Comparison of ENCODE assay signal across 19 cellular contexts in the genomic region with DNA sequence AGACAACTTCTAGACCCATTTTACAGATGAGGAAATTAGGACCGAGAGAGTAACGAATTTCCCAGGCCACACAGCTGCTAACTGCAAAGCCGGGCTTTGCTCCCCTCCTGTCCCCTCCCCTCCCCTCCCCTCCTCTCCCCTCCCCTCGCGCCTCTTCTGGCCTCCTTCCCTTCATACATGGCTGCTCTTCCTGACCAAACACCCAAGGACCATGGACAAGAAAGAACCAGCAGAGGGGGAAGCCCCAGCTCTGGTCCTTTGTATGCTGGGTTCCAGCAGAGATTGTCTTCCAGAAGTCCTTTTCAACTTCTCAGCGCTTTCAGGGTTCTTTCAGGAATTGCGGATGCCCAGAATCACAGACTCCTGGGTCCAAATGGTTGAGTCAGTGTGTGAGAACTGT. TPM values are rescaled to one million over a fixed set of nuclear protein-coding genes. Genes with fewer than 3 reads are reported as not detected.
A peak's percentile ranks its signal among the peaks of the same experiment; 100 is the strongest.
DNase-seq lines count a peak whose midpoint lies in the region; ATAC-seq, FAIRE-seq and TF ChIP-seq lines count a peak whose summit lies in the region.
"Had no signal": no experiment of that assay in that cellular context is flagged by ENCODE, and none has a peak within 500 bp of the region (broad histone marks: within the 10 kb centered on the region; RNA-seq: fewer than 3 reads in every experiment).

No MANE protein-coding gene starts in this region.

- no peak overlapping the region for H3K14ac ChIP-seq in neuronal stem cell (ENCODE audit: low read length)

- H4K8ac ChIP-seq in neuronal stem cell (ENCODE audit: low read depth, low read length) = no peak overlapping the region

- H3K27me3 Mint-ChIP-seq in CD4-positive, alpha-beta memory T cell = peaks cover 3% of the 10 kb centered on the region in 2 donors

- H2AK5ac ChIP-seq in neuronal stem cell (ENCODE audit: low read depth, low read length) = no peak overlapping the region

- peaks cover 0 to 5% (median 0%) of the 10 kb centered on the region in 3 experiments for H3K27me3 ChIP-seq in neuronal stem cell (ENCODE audit: control insufficient read depth in 3 of 3, insufficient read depth in 3 of 3, low read depth in 1 of 3, low read length in 3 of 3)
- no peaks in the 10 kb centered on the region for H3K27me3 ChIP-seq in CD4-positive, alpha-beta memory T cell (ENCODE audit: insufficient read depth, low read length)

- no peak for TF ChIP-seq CTCF in kidney (IDR thresholded peaks at IDR 0.05; ENCODE audit: borderline replicate concordance, extremely low read depth, insufficient read depth)

- H3K4me2 ChIP-seq in neuronal stem cell (ENCODE audit: insufficient read depth, low read length, poor library complexity, severe bottlenecking) = no peak overlapping the region

- H3K9ac ChIP-seq in kidney (ENCODE audit: low read length in 2 of 2) (no peak overlapping the region), neuronal stem cell (ENCODE audit: low read depth, low read length, poor library complexity) (no peak overlapping the region)

- H3K4me3 ChIP-seq in kidney (ENCODE audit: low read length in 2 of 2) = no peak overlapping the region
- H3K4me3 ChIP-seq in neuronal stem cell (ENCODE audit: low read length in 2 of 2) = no peak overlapping the region
- H3K4me3 ChIP-seq in CD4-positive, alpha-beta memory T cell (ENCODE audit: low read length in 2 of 2) = no peak overlapping the region

- H3K9me3 Mint-ChIP-seq in CD4-positive, alpha-beta memory T cell = no peaks in the 10 kb centered on the region

- DNase-seq in cardiac septum (ENCODE audit: low spot score) (peak; percentile 29), left cardiac atrium (no peak), kidney (no peak), neuronal stem cell (ENCODE audit: low spot score) (no peak), NCI-H1092 treated with DMSO at 0.1 percent for 48 hours (lab: John Stamatoyannopoulos, UW) (no peak), ureter (ENCODE audit: low spot score) (no peak)
- DNase-seq in CD4-positive, alpha-beta memory T cell = no peak
- DNase-seq: Caco-2, DMS153, NCI-H446, NCI-H748 treated with DMSO at 0.1 percent for 48 hours, SHP77 treated with DMSO at 0.1 percent for 48 hours had no signal

- CTCF ChIA-PET in CD4-positive, alpha-beta memory T cell (lab: Charles Lee; ENCODE audit: partially characterized antibody) = no interaction called here

- no peaks in the 10 kb centered on the region for H3K9me3 ChIP-seq in kidney (ENCODE audit: control insufficient read depth in 1 of 2, low read length in 2 of 2)
- peaks cover 0 to 2% of the 10 kb centered on the region in 2 donors for H3K9me3 ChIP-seq in neuronal stem cell (replicated peaks in 1 of 2; ENCODE audit: control insufficient read depth in 2 of 2, insufficient read depth in 1 of 2, low read depth in 1 of 2, low read length in 2 of 2)
- H3K9me3 ChIP-seq in CD4-positive, alpha-beta memory T cell (ENCODE audit: control insufficient read depth in 1 of 2, low read length in 2 of 2) = no peaks in the 10 kb centered on the region
- H3K9me3 ChIP-seq: Caco-2 had no signal

- intact Hi-C loops in cardiac septum (cut with DNase I) = no loop called here
- intact Hi-C loops in left cardiac atrium (cut with DNase I) = no loop called here
- intact Hi-C loops in kidney (cut with DNase I) = no loop called here
- intact Hi-C loops in CD4-positive, alpha-beta memory T cell (cut with micrococcal nuclease) = no loop called here

- H3K27ac ChIP-seq in kidney (ENCODE audit: low read depth in 2 of 2, low read length in 2 of 2) = peak overlapping the region; percentile 37 to 82
- peak overlapping the region; percentile 55 for H3K27ac ChIP-seq in neuronal stem cell (replicated peaks; ENCODE audit: low read length)
- H3K27ac ChIP-seq in CD4-positive, alpha-beta memory T cell (ENCODE audit: low read depth, low read length) = no peak overlapping the region
- H3K27ac ChIP-seq: C4-2B had no signal

- peak overlapping the region; percentile 82 for H3K18ac ChIP-seq in neuronal stem cell (ENCODE audit: low read length)

- H3K36me3 ChIP-seq in kidney (ENCODE audit: control insufficient read depth in 1 of 2, insufficient read depth in 2 of 2, low read length in 2 of 2) (no peaks in the 10 kb centered on the region), neuronal stem cell (replicated peaks in 1 of 2; ENCODE audit: control insufficient read depth in 2 of 2, insufficient read depth in 2 of 2, low read length in 2 of 2) (no peaks in the 10 kb centered on the region)
- H3K36me3 ChIP-seq in CD4-positive, alpha-beta memory T cell (ENCODE audit: insufficient read depth, low read length) = no peaks in the 10 kb centered on the region

- no peak overlapping the region for H2BK15ac ChIP-seq in neuronal stem cell (ENCODE audit: low read length)

- H2AFZ ChIP-seq in neuronal stem cell (ENCODE audit: low read length) = peak overlapping the region; percentile 72

- ATAC-seq in left cardiac atrium (no peak), HG02938 (IDR thresholded peaks at IDR 0.05; ENCODE audit: unreplicated experiment) (no peak)

- H3K4ac ChIP-seq in neuronal stem cell (ENCODE audit: low read length) = no peak overlapping the region

- H3K4me3 Mint-ChIP-seq in CD4-positive, alpha-beta memory T cell = no peak overlapping the region

- H3K27ac Mint-ChIP-seq in CD4-positive, alpha-beta memory T cell = no peak overlapping the region

- H3K4me1 Mint-ChIP-seq in CD4-positive, alpha-beta memory T cell = no peaks in the 10 kb centered on the region

- no peaks in the 10 kb centered on the region for H3K79me1 ChIP-seq in neuronal stem cell (ENCODE audit: low read depth, low read length)

- no peak overlapping the region for H3K23ac ChIP-seq in neuronal stem cell (ENCODE audit: low read depth, low read length, poor library complexity)

- peak overlapping the region; percentile 73 for H4K91ac ChIP-seq in neuronal stem cell (ENCODE audit: low read depth, low read length, poor library complexity)

- no peaks in the 10 kb centered on the region for H3K36me3 Mint-ChIP-seq in CD4-positive, alpha-beta memory T cell

- H2BK5ac ChIP-seq in neuronal stem cell (ENCODE audit: low read length) = peak overlapping the region; percentile 43

- POLR2A ChIA-PET in CD4-positive, alpha-beta memory T cell (lab: Charles Lee; ENCODE audit: partially characterized antibody) = no interaction called here

- H2BK12ac ChIP-seq in neuronal stem cell (ENCODE audit: low read length) = no peak overlapping the region

- no CpG with 5 or more reads among the region's 7 CpGs for WGBS in neuronal stem cell (ENCODE audit: extremely low coverage in 2 of 2, insufficient read length in 2 of 2, insufficient replicate concordance in 1 of 2), 2 donors

- H2BK120ac ChIP-seq in neuronal stem cell (ENCODE audit: low read depth, low read length) = no peak overlapping the region

- no peak for FAIRE-seq in kidney (lab: Jason Lieb, UNC)
- FAIRE-seq: A204.1 had no signal

- peaks cover 19 to 31% of the 10 kb centered on the region in 2 donors for H3K4me1 ChIP-seq in kidney (ENCODE audit: control insufficient read depth in 1 of 2, insufficient read depth in 1 of 2, low read depth in 1 of 2, low read length in 2 of 2)
- peaks cover 0 to 30% of the 10 kb centered on the region in 2 donors for H3K4me1 ChIP-seq in neuronal stem cell (ENCODE audit: control insufficient read depth in 2 of 2, insufficient read depth in 1 of 2, low read depth in 1 of 2, low read length in 2 of 2)
- H3K4me1 ChIP-seq in CD4-positive, alpha-beta memory T cell (ENCODE audit: insufficient read depth, low read length) = no peaks in the 10 kb centered on the region

RNA-seq across cellular contexts. Expression of a gene that starts 3.6 kb away (rescaled TPM):
- total RNA-seq in cardiac septum (not detected), left cardiac atrium (under 1 TPM; 0.21 to 0.27 TPM), kidney (19.3 TPM), ureter (not detected)
- 127 TPM for polyA plus RNA-seq in kidney (ENCODE audit: insufficient read depth, low read depth, low replicate concordance)
- not detected for polyA plus RNA-seq in neuronal stem cell (2013, experiment 1 of 2)
- polyA plus RNA-seq in neuronal stem cell (2013, experiment 2 of 2) = 0.03 TPM
- total RNA-seq in CD4-positive, alpha-beta memory T cell = not detected
- polyA plus RNA-seq in CD4-positive, alpha-beta memory T cell = not detected
- total RNA-seq: Caco-2, H7, HT1080, LHCN-M2, RPMI7951 had no signal

RNA-seq across cellular contexts. Expression of a gene that starts 52.0 kb away (rescaled TPM):
- 47.5 TPM for total RNA-seq in cardiac septum
- total RNA-seq in left cardiac atrium = 10 to 100 TPM; 48.9 to 71.5 TPM
- total RNA-seq in kidney = 76.4 TPM
- polyA plus RNA-seq in kidney (ENCODE audit: insufficient read depth, low read depth, low replicate concordance) = 83.1 TPM
- 13.0 TPM for polyA plus RNA-seq in neuronal stem cell (2013, experiment 1 of 2)
- 13.1 TPM for polyA plus RNA-seq in neuronal stem cell (2013, experiment 2 of 2)
- total RNA-seq in CD4-positive, alpha-beta memory T cell = 1 to 10 TPM; 1.6 to 1.8 TPM
- under 1 TPM; 0.08 to 0.21 TPM for polyA plus RNA-seq in CD4-positive, alpha-beta memory T cell
- 22.7 TPM for total RNA-seq in ureter

Comparison
In these comparisons a context has a peak if more than half of its experiments do, and no peak if none do; other contexts are left out.
1. RNA of a gene that starts 3.6 kb away (total RNA-seq): 19.3 TPM in kidney (single experiment); 0.21 to 0.27 TPM in left cardiac atrium, not detected in cardiac septum (single experiment), not detected in CD4-positive, alpha-beta memory T cell and not detected in ureter (single experiment); every median in the first group is over 10 times any median in the second.